Comparison of ENCODE assay signal across 7 cellular contexts in genomic region chr10:45978554-45978953, GRCh38.
DNase-seq lines count a peak whose midpoint lies in the region; ATAC-seq and TF ChIP-seq lines count a peak whose summit lies in the region.
"Not testable (repeated sequence)": the region's sequence is repeated elsewhere in the genome, so short reads cannot be mapped to it uniquely, and the experiment has no call there.

No MANE protein-coding gene starts in this region.

- H3K9me3 ChIP-seq in MM.1S (replicated peaks; ENCODE audit: insufficient read depth, low read length), result not testable (repeated sequence)

- not testable (repeated sequence) for H3K27me3 ChIP-seq in MM.1S (replicated peaks; ENCODE audit: insufficient read depth, low read length)

- DNase-seq in MM.1S, result not testable (repeated sequence)

- not testable (repeated sequence) for H3K9me2 ChIP-seq in MM.1S (replicated peaks; ENCODE audit: insufficient read depth, low read length)

- ATAC-seq in GM18519 (IDR thresholded peaks at IDR 0.05; ENCODE audit: low FRiP score, unreplicated experiment), result peak; percentile 76
- peak; percentile 83 for ATAC-seq in GM19035 (IDR thresholded peaks at IDR 0.05; ENCODE audit: unreplicated experiment)
- ATAC-seq in GM21423 (IDR thresholded peaks at IDR 0.05; ENCODE audit: unreplicated experiment), result peak; percentile 52
- peak; percentile 88 for ATAC-seq in HG02588 (IDR thresholded peaks at IDR 0.05; ENCODE audit: unreplicated experiment)
- ATAC-seq in HG02938 (IDR thresholded peaks at IDR 0.05; ENCODE audit: unreplicated experiment), result peak; percentile 65
- peak; percentile 79 for ATAC-seq in HG03354 (IDR thresholded peaks at IDR 0.05; ENCODE audit: poor library complexity, severe bottlenecking, unreplicated experiment)

- H3K27ac ChIP-seq in MM.1S (ENCODE audit: low read length), result peak overlapping the region; percentile 25; the same call in 1 of the 2 replicates

- not testable (repeated sequence) for H3K4me3 ChIP-seq in MM.1S (ENCODE audit: low read length)

- H3K36me3 ChIP-seq in MM.1S (replicated peaks; ENCODE audit: insufficient read depth, low read length), result not testable (repeated sequence)

- H4K20me1 ChIP-seq in MM.1S (ENCODE audit: insufficient read depth, low read length), result not testable (repeated sequence)

- not testable (repeated sequence) for H3K4me1 ChIP-seq in MM.1S (ENCODE audit: low read length)

- H3K79me2 ChIP-seq in MM.1S (ENCODE audit: low read length), result peaks cover 53% of the 10 kb centered on the region

- H3F3A ChIP-seq in MM.1S (ENCODE audit: insufficient read depth, low read length), result not testable (repeated sequence)

- not testable (repeated sequence) for H2AFZ ChIP-seq in MM.1S (ENCODE audit: low read length)

- TF ChIP-seq CTCF in MM.1S (IDR thresholded peaks at IDR 0.05; ENCODE audit: low read length), result not testable (repeated sequence)

- H3K9ac ChIP-seq in MM.1S (ENCODE audit: low read length), result not testable (repeated sequence)

- not testable (repeated sequence) for H3K4me2 ChIP-seq in MM.1S (ENCODE audit: low read depth, low read length)
